8 cellular contexts compared by ENCODE assay signal in the genomic region with DNA sequence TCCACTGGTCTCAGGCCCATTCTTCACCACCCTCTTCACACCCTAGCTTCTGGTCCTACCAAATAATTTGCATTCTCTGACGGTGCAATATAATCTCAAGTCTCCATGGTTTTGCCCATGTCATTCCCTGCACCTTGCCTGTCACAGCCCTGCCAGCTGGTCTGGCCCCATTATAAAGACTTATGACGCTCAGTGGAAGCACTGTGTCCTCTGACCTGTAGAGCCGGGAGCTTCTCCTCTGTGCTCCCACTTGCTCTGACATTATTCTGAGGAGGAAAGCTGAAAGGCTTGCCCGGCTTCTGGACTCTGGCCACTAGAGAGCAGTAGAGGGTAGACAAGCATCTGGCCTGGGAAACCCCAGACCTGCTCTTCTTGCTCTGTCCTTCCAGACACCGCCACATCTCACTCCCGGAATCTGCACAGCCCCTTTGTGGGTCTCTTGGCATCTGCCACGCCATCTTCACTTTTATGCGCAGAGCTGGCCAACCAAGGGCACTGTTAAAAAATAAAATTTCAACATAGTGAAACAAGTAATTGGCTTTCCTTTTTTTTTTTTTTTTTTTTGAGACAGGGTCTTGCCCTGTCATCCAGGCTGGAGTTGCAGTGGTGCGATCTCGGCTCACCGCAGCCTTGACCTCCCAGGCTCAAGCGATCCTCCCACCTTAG. TPM values are rescaled to one million over a fixed set of nuclear protein-coding genes. Genes with fewer than 3 reads are reported as not detected.
DNase-seq lines count a peak whose midpoint lies in the region; ATAC-seq, FAIRE-seq and TF ChIP-seq lines count a peak whose summit lies in the region.

No MANE protein-coding gene starts in this region.

- H3K27ac ChIP-seq in OCI-LY1 (ENCODE audit: low read depth, low read length, poor library complexity, severe bottlenecking) (no peak overlapping the region), endothelial cell of umbilical vein (ENCODE audit: insufficient read depth, low read depth, low read length) (no peak overlapping the region)

- TF ChIP-seq CTCF in OCI-LY1 (IDR thresholded peaks at IDR 0.05; ENCODE audit: low read length): peak; percentile 86
- peak; percentile 86 to 93 for TF ChIP-seq CTCF in endothelial cell of umbilical vein (IDR thresholded peaks at IDR 0.05; ENCODE audit: extremely low read depth in 1 of 2, insufficient read depth in 1 of 2, low read depth in 1 of 2, low read length in 2 of 2)

- dilution Hi-C loops in endothelial cell of umbilical vein (cut with MboI; ENCODE audit: extremely low pct_ligation_motif_present, low sequenced_read_pairs): no loop called here

- H3K4me3 ChIP-seq in OCI-LY1 (ENCODE audit: low read depth, low read length, poor library complexity, severe bottlenecking) (no peak overlapping the region), endothelial cell of umbilical vein (replicated peaks in 1 of 3; ENCODE audit: insufficient read depth in 1 of 3, low read depth in 1 of 3, low read length in 3 of 3) (no peak overlapping the region)

- H3K4me2 ChIP-seq in OCI-LY1 (ENCODE audit: low read length): no peak overlapping the region
- no peak overlapping the region for H3K4me2 ChIP-seq in endothelial cell of umbilical vein (ENCODE audit: insufficient read depth, low read length)

- H3K4me1 ChIP-seq in OCI-LY1 (ENCODE audit: insufficient read depth, low read length, severe bottlenecking) (no peaks in the 10 kb centered on the region), endothelial cell of umbilical vein (ENCODE audit: control insufficient read depth, extremely low read depth, insufficient read depth, low read length) (peaks cover 13% of the 10 kb centered on the region)

- no peak overlapping the region for H2AFZ ChIP-seq in OCI-LY1 (ENCODE audit: low read length)
- no peak overlapping the region for H2AFZ ChIP-seq in endothelial cell of umbilical vein (ENCODE audit: low read depth, low read length)

- peak; percentile 90 for FAIRE-seq in endothelial cell of umbilical vein (lab: Jason Lieb, UNC)

- H3K9me1 ChIP-seq in endothelial cell of umbilical vein (replicated peaks; ENCODE audit: control insufficient read depth, extremely low read depth, insufficient read depth, low read length): no peaks in the 10 kb centered on the region

- H3K9me3 ChIP-seq in OCI-LY1 (ENCODE audit: low read length) (no peaks in the 10 kb centered on the region), endothelial cell of umbilical vein (replicated peaks; ENCODE audit: control insufficient read depth, insufficient read depth, low read length) (no peaks in the 10 kb centered on the region)

- CTCF ChIA-PET in endothelial cell of umbilical vein (lab: Charles Lee): interaction anchor here (0.6 to 4.8 kb wide), 74 partner anchors 9 to 797 kb away, joined by 3 to 71 read pairs (median 5); partner anchors contain the start of genes ATF3, BATF3, DTL and INTS7

- H3K79me2 ChIP-seq in OCI-LY1 (ENCODE audit: insufficient read depth, low read length): no peaks in the 10 kb centered on the region
- H3K79me2 ChIP-seq in endothelial cell of umbilical vein (ENCODE audit: control insufficient read depth, insufficient read depth, low read length): no peaks in the 10 kb centered on the region

- BruUV-seq in endothelial cell of umbilical vein (replicated peaks; lab: Mats Ljungman, UMichigan): no TSS peak

- no peaks in the 10 kb centered on the region for H3F3A ChIP-seq in OCI-LY1 (ENCODE audit: insufficient read depth, low read length)

- POLR2A ChIA-PET in endothelial cell of umbilical vein (lab: Charles Lee): interaction anchor here (0.6 to 4.8 kb wide), 5 partner anchors 113 to 380 kb away, joined by 3 to 42 read pairs (median 3); partner anchors contain the start of gene ATF3

- no peak for TF ChIP-seq POLR2A in endothelial cell of umbilical vein (IDR thresholded peaks at IDR 0.05; ENCODE audit: low read depth, low read length)

- ATAC-seq in GM21528 (IDR thresholded peaks at IDR 0.05; ENCODE audit: low FRiP score, unreplicated experiment): peak; percentile 91

- no peaks in the 10 kb centered on the region for H3K9me2 ChIP-seq in OCI-LY1 (ENCODE audit: low read depth, low read length)

- peak; percentile 98 for DNase-seq in DMS53 (lab: John Stamatoyannopoulos, UW)
- DNase-seq in HuH-7.5 (ENCODE audit: low spot score): peak; percentile 69
- DNase-seq in activated CD8-positive, alpha-beta memory T cell treated with anti-CD3 and anti-CD28 coated beads, Interleukin-2, amount 50 U/mL, for 1 hour (ENCODE audit: extremely low read depth): peak; percentile 35
- peak; percentile 83 for DNase-seq in endothelial cell of umbilical vein (ENCODE audit: low read depth, low spot score)
- peak; percentile 89 for DNase-seq in mucosa of gallbladder (ENCODE audit: low spot score)
- DNase-seq in stimulated activated CD8-positive, alpha-beta memory T cell treated with anti-CD3 and anti-CD28 coated beads, Interleukin-7, amount 100 ng/mL, for 24 hours (ENCODE audit: low read depth): peak; percentile 43

- no peak overlapping the region for H3K9ac ChIP-seq in OCI-LY1 (ENCODE audit: low read length)
- no peak overlapping the region for H3K9ac ChIP-seq in endothelial cell of umbilical vein (replicated peaks; ENCODE audit: extremely low read depth, insufficient read depth, low read length)

- intact Hi-C loops in endothelial cell of umbilical vein (cut with micrococcal nuclease): loop anchor here (1.0 kb wide), 12 partner anchors 82 to 574 kb away; partner anchors contain the start of genes ATF3 and RPS6KC1

- no peaks in the 10 kb centered on the region for H4K20me1 ChIP-seq in OCI-LY1 (ENCODE audit: insufficient read depth, low read length)
- H4K20me1 ChIP-seq in endothelial cell of umbilical vein (replicated peaks; ENCODE audit: control insufficient read depth, extremely low read depth, insufficient read depth, low read length): no peaks in the 10 kb centered on the region

- H3K27me3 ChIP-seq in OCI-LY1 (ENCODE audit: insufficient read depth, low read length) (peaks cover 8% of the 10 kb centered on the region; the same call in 1 of the 2 replicates), endothelial cell of umbilical vein (ENCODE audit: control insufficient read depth in 2 of 2, insufficient read depth in 2 of 2, low read length in 2 of 2) (peaks cover 0 to 8% of the 10 kb centered on the region in 2 experiments)

- H3K36me3 ChIP-seq in OCI-LY1 (ENCODE audit: insufficient read depth, low read length): no peaks in the 10 kb centered on the region
- no peaks in the 10 kb centered on the region for H3K36me3 ChIP-seq in endothelial cell of umbilical vein (ENCODE audit: control insufficient read depth in 2 of 2, extremely low read depth in 1 of 2, insufficient read depth in 2 of 2, low read length in 2 of 2)

TF ChIP-seq in endothelial cell of umbilical vein, 7 proteins besides CTCF, POLR2A, EP300 and RAD21:
- TF ChIP-seq JUN (IDR thresholded peaks at IDR 0.05; ENCODE audit: borderline replicate concordance, insufficient read depth, insufficient read length, low read depth) (no peak), FOS (IDR thresholded peaks at IDR 0.05; ENCODE audit: borderline replicate concordance, insufficient read depth, low read length) (no peak), GATA2 (IDR thresholded peaks at IDR 0.05; ENCODE audit: insufficient read depth, insufficient read length, low read depth, low read length) (no peak), EZH2 (IDR thresholded peaks at IDR 0.05; ENCODE audit: borderline replicate concordance, low read depth, low read length, severe bottlenecking) (no peak), MYC (IDR thresholded peaks at IDR 0.05; ENCODE audit: low read depth, low read length) (no peak), POLR2AphosphoS5 (IDR thresholded peaks at IDR 0.05; ENCODE audit: insufficient read depth, low read depth, low read length) (no peak)
- TF ChIP-seq, protein P1, sequence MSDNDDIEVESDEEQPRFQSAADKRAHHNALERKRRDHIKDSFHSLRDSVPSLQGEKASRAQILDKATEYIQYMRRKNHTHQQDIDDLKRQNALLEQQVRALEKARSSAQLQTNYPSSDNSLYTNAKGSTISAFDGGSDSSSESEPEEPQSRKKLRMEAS (IDR thresholded peaks at IDR 0.05; ENCODE audit: insufficient read depth, insufficient read length): no peak

RNA-seq across cellular contexts. Expression of gene NENF, which starts 44.4 kb away (rescaled TPM):
- 20.5 and 23.0 TPM in 2 replicates for total RNA-seq in endothelial cell of umbilical vein
- polyA plus RNA-seq in endothelial cell of umbilical vein: 19.8 and 21.6 TPM in 2 replicates
- polyA plus RNA-seq in endothelial cell of umbilical vein (2011; cell fraction: cytosol; rRNA removed): 20.8 and 21.8 TPM in 2 replicates
- polyA plus RNA-seq in endothelial cell of umbilical vein (2011; cell fraction: nucleus; rRNA removed): 5.4 and 5.9 TPM in 2 replicates
- 22.0 and 28.3 TPM in 2 replicates for polyA plus RNA-seq in endothelial cell of umbilical vein (2012)
- polyA minus RNA-seq in endothelial cell of umbilical vein: 8.3 and 9.5 TPM in 2 replicates
- 13.5 TPM for polyA minus RNA-seq in endothelial cell of umbilical vein (2011; cell fraction: cytosol; rRNA and poly(A)+ RNA removed)
- 0.82 and 1.1 TPM in 2 replicates for polyA minus RNA-seq in endothelial cell of umbilical vein (2011; cell fraction: nucleus; rRNA and poly(A)+ RNA removed)
- 64.3 TPM for total RNA-seq in mucosa of gallbladder

Comparison
In these comparisons a context has a peak if more than half of its experiments do, and no peak if none do; other contexts are left out.
1. DNase-seq: peak in every context shown above with its lines; median percentile 98 in DMS53; 89 in mucosa of gallbladder; 83 in endothelial cell of umbilical vein; 69 in HuH-7.5; 43 in stimulated activated CD8-positive, alpha-beta memory T cell treated with anti-CD3 and anti-CD28 coated beads, Interleukin-7, amount 100 ng/mL, for 24 hours; 35 in activated CD8-positive, alpha-beta memory T cell treated with anti-CD3 and anti-CD28 coated beads, Interleukin-2, amount 50 U/mL, for 1 hour.